9 cellular contexts compared by ENCODE assay signal in genomic region chr18:9575558-9575957, GRCh38. TPM values are rescaled to one million over a fixed set of nuclear protein-coding genes. Genes with fewer than 3 reads are reported as not detected.
DNase-seq lines count a peak whose midpoint lies in the region; FAIRE-seq and TF ChIP-seq lines count a peak whose summit lies in the region.
"Had no signal": no experiment of that assay in that cellular context is flagged by ENCODE, and none has a peak within 500 bp of the region (broad histone marks: within the 10 kb centered on the region; RNA-seq: fewer than 3 reads in every experiment).

No MANE protein-coding gene starts in this region.

- peaks cover 16% of the 10 kb centered on the region for H3K36me3 Mint-ChIP-seq in activated T-helper 2 cell treated with anti-CD3 and anti-CD28 coated beads, Interferon-gamma antibody, Interleukin-2, Interleukin-4, amounts not matched to agents 10 μg/mL and 5 μg/mL and 100 μg/mL, durations not matched to agents 14 hours and 24 hours and 36 hours (ENCODE audit: low read depth)

- intact Hi-C loops in breast epithelium (cut with DNase I; ENCODE audit: low total_unique reads): no loop called here
- intact Hi-C loops in activated T-helper 2 cell treated with anti-CD3 and anti-CD28 coated beads, Interferon-gamma antibody, Interleukin-2, Interleukin-4, amounts not matched to agents 10 μg/mL and 5 μg/mL and 100 μg/mL, durations not matched to agents 14 hours and 24 hours and 36 hours (cut with micrococcal nuclease): no loop called here

- H3K27me3 ChIP-seq in breast epithelium: no peaks in the 10 kb centered on the region

- H3K27ac Mint-ChIP-seq in activated T-helper 2 cell treated with anti-CD3 and anti-CD28 coated beads, Interferon-gamma antibody, Interleukin-2, Interleukin-4, amounts not matched to agents 10 μg/mL and 5 μg/mL and 100 μg/mL, durations not matched to agents 14 hours and 24 hours and 36 hours: no peak overlapping the region
- H3K27ac Mint-ChIP-seq: T-helper 1 cell treated with Interleukin-12 subunit alpha and Interleukin-12 subunit beta and Interleukin-4 antibody, amounts not matched to agents 30 μg/mL and 1 μg/mL, for 36 hours had no signal

- no peaks in the 10 kb centered on the region for H3K4me1 Mint-ChIP-seq in activated T-helper 2 cell treated with anti-CD3 and anti-CD28 coated beads, Interferon-gamma antibody, Interleukin-2, Interleukin-4, amounts not matched to agents 10 μg/mL and 5 μg/mL and 100 μg/mL, durations not matched to agents 14 hours and 24 hours and 36 hours (ENCODE audit: low read depth)

- peak; percentile 56 for FAIRE-seq in D721Med (lab: Jason Lieb, UNC)

- TF ChIP-seq POLR2A in breast epithelium (IDR thresholded peaks at IDR 0.05): no peak

- H3K9me3 ChIP-seq in breast epithelium: no peaks in the 10 kb centered on the region

- H3K4me3 ChIP-seq in breast epithelium: no peak overlapping the region

- no peaks in the 10 kb centered on the region for H3K27me3 Mint-ChIP-seq in activated T-helper 2 cell treated with anti-CD3 and anti-CD28 coated beads, Interferon-gamma antibody, Interleukin-2, Interleukin-4, amounts not matched to agents 10 μg/mL and 5 μg/mL and 100 μg/mL, durations not matched to agents 14 hours and 24 hours and 36 hours (ENCODE audit: low read depth)

- no peaks in the 10 kb centered on the region for H3K9me3 Mint-ChIP-seq in activated T-helper 2 cell treated with anti-CD3 and anti-CD28 coated beads, Interferon-gamma antibody, Interleukin-2, Interleukin-4, amounts not matched to agents 10 μg/mL and 5 μg/mL and 100 μg/mL, durations not matched to agents 14 hours and 24 hours and 36 hours
- H3K9me3 Mint-ChIP-seq: T-helper 1 cell treated with Interleukin-12 subunit alpha and Interleukin-12 subunit beta and Interleukin-4 antibody, amounts not matched to agents 30 μg/mL and 1 μg/mL, for 36 hours had no signal

- TF ChIP-seq CTCF in D721Med (IDR thresholded peaks at IDR 0.05; ENCODE audit: insufficient read depth, missing control alignments): no peak
- TF ChIP-seq CTCF in breast epithelium (IDR thresholded peaks at IDR 0.05): peak; percentile 70 to 83 (median 77)

- no peak overlapping the region for H3K4me3 Mint-ChIP-seq in activated T-helper 2 cell treated with anti-CD3 and anti-CD28 coated beads, Interferon-gamma antibody, Interleukin-2, Interleukin-4, amounts not matched to agents 10 μg/mL and 5 μg/mL and 100 μg/mL, durations not matched to agents 14 hours and 24 hours and 36 hours (ENCODE audit: low read depth)
- H3K4me3 Mint-ChIP-seq: T-helper 1 cell treated with Interleukin-12 subunit alpha and Interleukin-12 subunit beta and Interleukin-4 antibody, amounts not matched to agents 30 μg/mL and 1 μg/mL, for 36 hours had no signal

- H3K27ac ChIP-seq in breast epithelium: no peak overlapping the region

- DNase-seq in D721Med (ENCODE audit: insufficient read length, low spot score) (no peak), HEK293T (ENCODE audit: extremely low spot score) (peak; percentile 59), NCI-H82 treated with DMSO at 0.1 percent for 48 hours (lab: John Stamatoyannopoulos, UW; ENCODE audit: unreplicated experiment) (peak; percentile 36), breast epithelium (ENCODE audit: low spot score in 2 of 2) (peak; percentile 67 to 76), inferior parietal cortex (ENCODE audit: extremely low spot score) (peak; percentile 90), smooth muscle cell of the brain vasculature (ENCODE audit: low read depth, low spot score) (peak; percentile 91), NCI-H2171 treated with DMSO at 0.1 percent for 48 hours (lab: John Stamatoyannopoulos, UW) (no peak)
- DNase-seq in activated T-helper 2 cell treated with anti-CD3 and anti-CD28 coated beads, Interferon-gamma antibody, Interleukin-2, Interleukin-4, amounts not matched to agents 10 μg/mL and 5 μg/mL and 100 μg/mL, durations not matched to agents 14 hours and 24 hours and 36 hours (ENCODE audit: low spot score): no peak

- CTCF ChIA-PET in HEK293T (lab: Yijun Ruan, JAX): interaction anchor here (1.0 to 1.5 kb wide), 3 partner anchors 11 to 123 kb away, joined by 3 to 6 read pairs (median 5); no protein-coding TSS in a partner anchor

- H3K4me1 ChIP-seq in breast epithelium: no peaks in the 10 kb centered on the region

- POLR2A ChIA-PET in HEK293T (lab: Yijun Ruan, JAX): no interaction called here

- no peaks in the 10 kb centered on the region for H3K36me3 ChIP-seq in breast epithelium

TF ChIP-seq in HEK293T, 16 proteins besides CTCF, POLR2A, EP300 and RAD21:
- no peak for TF ChIP-seq ZNF384 (IDR thresholded peaks at IDR 0.05)
- no peak for TF ChIP-seq NFRKB (IDR thresholded peaks at IDR 0.05)
- 0 out of 2 replicates have a peak, but pooled peaks have one; percentile 18 for TF ChIP-seq PKNOX1 (IDR thresholded peaks at IDR 0.05)
TF ChIP-seq in HEK293T: peak in this region for 1.

RNA-seq across cellular contexts. Expression of gene PPP4R1, which starts 38.8 kb away (rescaled TPM):
- 100 to 1,000 TPM in 1 of 3 donors, 10 to 100 TPM in 2; 66.7 to 139 (median 93.4) TPM for total RNA-seq in breast epithelium
- 44.3 and 48.8 TPM in 2 replicates for total RNA-seq in activated T-helper 2 cell treated with anti-CD3 and anti-CD28 coated beads, Interferon-gamma antibody, Interleukin-2, Interleukin-4, amounts not matched to agents 10 μg/mL and 5 μg/mL and 100 μg/mL, durations not matched to agents 14 hours and 24 hours and 36 hours

Comparison
In these comparisons a context has a peak if more than half of its experiments do, and no peak if none do; other contexts are left out.
1. DNase-seq: peak in HEK293T (single experiment), NCI-H82 treated with DMSO at 0.1 percent for 48 hours (single experiment), breast epithelium (2 of 2), inferior parietal cortex (single experiment) and smooth muscle cell of the brain vasculature (single experiment); none in D721Med (single experiment), activated T-helper 2 cell treated with anti-CD3 and anti-CD28 coated beads, Interferon-gamma antibody, Interleukin-2, Interleukin-4, amounts not matched to agents 10 μg/mL and 5 μg/mL and 100 μg/mL, durations not matched to agents 14 hours and 24 hours and 36 hours (single experiment) and NCI-H2171 treated with DMSO at 0.1 percent for 48 hours (single experiment).